In genomic region chrX:120090208-120090607, GRCh38 we compare ENCODE assay signal across 23 cellular contexts. TPM values are rescaled to one million over a fixed set of nuclear protein-coding genes. Genes with fewer than 3 reads are reported as not detected.
A peak's percentile ranks its signal among the peaks of the same experiment; 100 is the strongest.
DNase-seq lines count a peak whose midpoint lies in the region; ATAC-seq and TF ChIP-seq lines count a peak whose summit lies in the region.
"Had no signal": no experiment of that assay in that cellular context is flagged by ENCODE, and none has a peak within 500 bp of the region (broad histone marks: within the 10 kb centered on the region; RNA-seq: fewer than 3 reads in every experiment).

No MANE protein-coding gene starts in this region.

- no CpG with 5 or more reads among the region's 2 CpGs for WGBS in iPS DF 6.9 (ENCODE audit: insufficient coverage, insufficient read length)

- H3K4me3 ChIP-seq in HAP-1 (no peak overlapping the region), iPS DF 6.9 (ENCODE audit: low read length) (no peak overlapping the region), ascending aorta (no peak overlapping the region), vagina (no peak overlapping the region)
- H3K4me3 ChIP-seq in CD4-positive, alpha-beta memory T cell (ENCODE audit: low read length in 2 of 2) = no peak overlapping the region
- H3K4me3 ChIP-seq: breast epithelium, colonic mucosa, GM23248, ovary, tibial artery had no signal

- H3K27me3 ChIP-seq in HAP-1 (ENCODE audit: low read depth) = no peaks in the 10 kb centered on the region
- no peaks in the 10 kb centered on the region for H3K27me3 ChIP-seq in iPS DF 6.9 (ENCODE audit: control insufficient read depth, insufficient read depth, low read length)
- H3K27me3 ChIP-seq in ascending aorta = no peaks in the 10 kb centered on the region
- H3K27me3 ChIP-seq in CD4-positive, alpha-beta memory T cell (ENCODE audit: insufficient read depth, low read length) = no peaks in the 10 kb centered on the region
- H3K27me3 ChIP-seq in vagina = no peaks in the 10 kb centered on the region
- H3K27me3 ChIP-seq: colonic mucosa, ovary, tibial artery had no signal

- H3K9me3 Mint-ChIP-seq in CD4-positive, alpha-beta memory T cell = no peaks in the 10 kb centered on the region
- H3K9me3 Mint-ChIP-seq: activated CD4-positive, alpha-beta memory T cell treated with anti-CD3 and anti-CD28 coated beads, Interleukin-2, amount 10 ng/mL, durations not matched to agents 7 days and 5 days; natural killer cell; stimulated activated naive CD8-positive, alpha-beta T cell treated with anti-CD3 and anti-CD28 coated beads, Interleukin-15, amount 100 ng/mL, for 72 hours had no signal

- CTCF ChIA-PET in GM10248 (lab: Yijun Ruan, JAX) = interaction anchor here (1.3 to 1.5 kb wide), 3 partner anchors 23 to 124 kb away, joined by 3 to 4 read pairs (median 3); no protein-coding TSS in a partner anchor
- CTCF ChIA-PET in CD4-positive, alpha-beta memory T cell (lab: Charles Lee; ENCODE audit: partially characterized antibody) = no interaction called here

- intact Hi-C loops in ascending aorta (cut with DNase I) = no loop called here
- intact Hi-C loops in CD4-positive, alpha-beta memory T cell (cut with micrococcal nuclease) = no loop called here
- intact Hi-C loops in vagina (cut with DNase I) = no loop called here

- peak overlapping the region; percentile 32 for H3K27ac Mint-ChIP-seq in T-helper 17 cell
- peak overlapping the region in 1 of 7 donors; percentile 34 for H3K27ac Mint-ChIP-seq in CD4-positive, alpha-beta memory T cell
- H3K27ac Mint-ChIP-seq: activated CD4-positive, alpha-beta memory T cell treated with anti-CD3 and anti-CD28 coated beads, Interleukin-2, amount 10 ng/mL, durations not matched to agents 7 days and 5 days; natural killer cell had no signal

- H3K27me3 Mint-ChIP-seq in T-helper 17 cell = no peaks in the 10 kb centered on the region
- no peaks in the 10 kb centered on the region for H3K27me3 Mint-ChIP-seq in CD4-positive, alpha-beta memory T cell
- H3K27me3 Mint-ChIP-seq: activated CD4-positive, alpha-beta memory T cell treated with anti-CD3 and anti-CD28 coated beads, Interleukin-2, amount 10 ng/mL, durations not matched to agents 7 days and 5 days; stimulated activated naive CD8-positive, alpha-beta T cell treated with anti-CD3 and anti-CD28 coated beads, Interleukin-15, amount 100 ng/mL, for 72 hours had no signal

- no peaks in the 10 kb centered on the region for H3K36me3 Mint-ChIP-seq in T-helper 17 cell (ENCODE audit: low read depth)
- no peaks in the 10 kb centered on the region for H3K36me3 Mint-ChIP-seq in CD4-positive, alpha-beta memory T cell
- H3K36me3 Mint-ChIP-seq: natural killer cell had no signal

- ATAC-seq in T-helper 17 cell = no peak
- ATAC-seq: natural killer cell; right cardiac atrium; stimulated activated naive CD8-positive, alpha-beta T cell treated with anti-CD3 and anti-CD28 coated beads, Interleukin-15, amount 100 ng/mL, for 72 hours had no signal

- POLR2A ChIA-PET in GM10248 (lab: Yijun Ruan, JAX) = no interaction called here
- POLR2A ChIA-PET in CD4-positive, alpha-beta memory T cell (lab: Charles Lee; ENCODE audit: partially characterized antibody) = no interaction called here

- no peak for DNase-seq in GM10248 (ENCODE audit: extremely low spot score)
- DNase-seq in HAP-1 (ENCODE audit: low spot score in 2 of 2) = peak; percentile 52 to 74
- DNase-seq in T-helper 17 cell = no peak
- DNase-seq in iPS DF 6.9 (ENCODE audit: low read depth, low spot score) = peak; percentile 5
- no peak for DNase-seq in ascending aorta (ENCODE audit: low spot score in 2 of 2)
- DNase-seq in CD4-positive, alpha-beta memory T cell = no peak
- no peak for DNase-seq in vagina (ENCODE audit: extremely low spot score in 2 of 2)
- DNase-seq: activated CD4-positive, alpha-beta memory T cell treated with anti-CD3 and anti-CD28 coated beads, Interleukin-2, amount 10 ng/mL, durations not matched to agents 7 days and 5 days; activated effector memory CD4-positive, alpha-beta T cell treated with anti-CD3 and anti-CD28 coated beads, Interleukin-2, amount 50 U/mL, for 16 hours; activated T-cell treated with anti-CD3 and anti-CD28 coated beads for 4 hours; colonic mucosa; DMS79; glutamatergic neuron; GM23248; natural killer cell; NCI-H2081 treated with DMSO at 0.1 percent for 48 hours; NCI-H510A; ovary; right cardiac atrium; stimulated activated naive CD8-positive, alpha-beta T cell treated with anti-CD3 and anti-CD28 coated beads, Interleukin-15, amount 100 ng/mL, for 72 hours; tibial artery had no signal

- in situ Hi-C loops in HAP-1 (cut with MboI; ENCODE audit: low sequenced_read_pairs) = loop anchor here (10.0 kb wide), 2 partner anchors 75 to 115 kb away; no protein-coding TSS in a partner anchor

- TF ChIP-seq POLR2A in vagina (IDR thresholded peaks at IDR 0.05) = no peak

- H3K36me3 ChIP-seq in HAP-1 (replicated peaks) (no peaks in the 10 kb centered on the region), iPS DF 6.9 (ENCODE audit: control insufficient read depth, insufficient read depth, low read length) (no peaks in the 10 kb centered on the region), ascending aorta (no peaks in the 10 kb centered on the region), vagina (no peaks in the 10 kb centered on the region)
- H3K36me3 ChIP-seq in CD4-positive, alpha-beta memory T cell (ENCODE audit: insufficient read depth, low read length) = no peaks in the 10 kb centered on the region
- H3K36me3 ChIP-seq: breast epithelium, colonic mucosa, ovary, tibial artery had no signal

- H3K9me3 ChIP-seq in HAP-1 = no peaks in the 10 kb centered on the region
- no peaks in the 10 kb centered on the region for H3K9me3 ChIP-seq in T-helper 17 cell (ENCODE audit: control insufficient read depth, low read length, poor library complexity, severe bottlenecking)
- H3K9me3 ChIP-seq in iPS DF 6.9 (ENCODE audit: control insufficient read depth, insufficient read depth, low read length) = no peaks in the 10 kb centered on the region
- no peaks in the 10 kb centered on the region for H3K9me3 ChIP-seq in ascending aorta
- H3K9me3 ChIP-seq in CD4-positive, alpha-beta memory T cell (ENCODE audit: control insufficient read depth in 1 of 2, low read length in 2 of 2) = no peaks in the 10 kb centered on the region
- no peaks in the 10 kb centered on the region for H3K9me3 ChIP-seq in vagina
- H3K9me3 ChIP-seq: breast epithelium, colonic mucosa, ovary, tibial artery had no signal

- H3K4me1 Mint-ChIP-seq in T-helper 17 cell = peaks cover 2% of the 10 kb centered on the region
- H3K4me1 Mint-ChIP-seq in CD4-positive, alpha-beta memory T cell = peaks cover 0 to 2% (median 0%) of the 10 kb centered on the region in 4 donors
- H3K4me1 Mint-ChIP-seq: natural killer cell had no signal

- H3K27ac ChIP-seq in iPS DF 6.9 (ENCODE audit: low read length) (no peak overlapping the region), ascending aorta (no peak overlapping the region), vagina (no peak overlapping the region)
- no peak overlapping the region for H3K27ac ChIP-seq in CD4-positive, alpha-beta memory T cell (ENCODE audit: low read depth, low read length)
- H3K27ac ChIP-seq: breast epithelium, colonic mucosa, GM23248, KMS-11, ovary, tibial artery had no signal

- no peak overlapping the region for H3K4me3 Mint-ChIP-seq in T-helper 17 cell
- H3K4me3 Mint-ChIP-seq in CD4-positive, alpha-beta memory T cell = no peak overlapping the region
- H3K4me3 Mint-ChIP-seq: activated CD4-positive, alpha-beta memory T cell treated with anti-CD3 and anti-CD28 coated beads, Interleukin-2, amount 10 ng/mL, durations not matched to agents 7 days and 5 days; natural killer cell; stimulated activated naive CD8-positive, alpha-beta T cell treated with anti-CD3 and anti-CD28 coated beads, Interleukin-15, amount 100 ng/mL, for 72 hours had no signal

- TF ChIP-seq CTCF in GM10248 (IDR thresholded peaks at IDR 0.05; ENCODE audit: control extremely low read depth, extremely low read depth, low read depth, missing control alignments) (peak; percentile 6), ascending aorta (IDR thresholded peaks at IDR 0.05) (no peak), vagina (IDR thresholded peaks at IDR 0.05) (no peak)

- H3K4me1 ChIP-seq in HAP-1 (peaks cover 8% of the 10 kb centered on the region), iPS DF 6.9 (ENCODE audit: control insufficient read depth, insufficient read depth, low read length) (no peaks in the 10 kb centered on the region), ascending aorta (no peaks in the 10 kb centered on the region), vagina (no peaks in the 10 kb centered on the region)
- H3K4me1 ChIP-seq in CD4-positive, alpha-beta memory T cell (ENCODE audit: insufficient read depth, low read length) = no peaks in the 10 kb centered on the region
- H3K4me1 ChIP-seq: breast epithelium, colonic mucosa, tibial artery had no signal

RNA-seq across cellular contexts. Expression of gene RHOXF2B, which starts 12.7 kb away (rescaled TPM):
- not detected for total RNA-seq in T-helper 17 cell
- total RNA-seq in ascending aorta = not detected
- total RNA-seq in CD4-positive, alpha-beta memory T cell = not detected
- polyA plus RNA-seq in CD4-positive, alpha-beta memory T cell = under 1 TPM in 1 of 2 donors, not detected in 1; 0.08 TPM
- total RNA-seq in vagina = not detected
- total RNA-seq: activated CD4-positive, alpha-beta memory T cell treated with anti-CD3 and anti-CD28 coated beads, Interleukin-2, amount 10 ng/mL, durations not matched to agents 7 days and 5 days; breast epithelium; colonic mucosa; GM23248; natural killer cell; right cardiac atrium had no signal
- polyA plus RNA-seq: GM23248, right cardiac atrium had no signal

RNA-seq across cellular contexts. Expression of gene RHOXF1, which starts 25.5 kb away (rescaled TPM):
- total RNA-seq in T-helper 17 cell = 1 to 10 TPM in 1 of 2 donors, under 1 TPM in 1; 0.90 to 1.1 TPM
- not detected for total RNA-seq in ascending aorta
- total RNA-seq in CD4-positive, alpha-beta memory T cell = 1 to 10 TPM; 1.7 to 2.1 TPM
- polyA plus RNA-seq in CD4-positive, alpha-beta memory T cell = under 1 TPM in 1 of 2 donors, not detected in 1; 0.30 TPM
- not detected for total RNA-seq in vagina
- total RNA-seq: activated CD4-positive, alpha-beta memory T cell treated with anti-CD3 and anti-CD28 coated beads, Interleukin-2, amount 10 ng/mL, durations not matched to agents 7 days and 5 days; GM23248 had no signal
- polyA plus RNA-seq: GM23248 had no signal

Comparison
In these comparisons a context has a peak if more than half of its experiments do, and no peak if none do; other contexts are left out.
1. DNase-seq: peak in HAP-1 (2 of 2) and iPS DF 6.9 (single experiment); none in GM10248 (single experiment), T-helper 17 cell (0 of 3), ascending aorta (0 of 2), CD4-positive, alpha-beta memory T cell (0 of 5) and vagina (0 of 2).